In the genomic region with DNA sequence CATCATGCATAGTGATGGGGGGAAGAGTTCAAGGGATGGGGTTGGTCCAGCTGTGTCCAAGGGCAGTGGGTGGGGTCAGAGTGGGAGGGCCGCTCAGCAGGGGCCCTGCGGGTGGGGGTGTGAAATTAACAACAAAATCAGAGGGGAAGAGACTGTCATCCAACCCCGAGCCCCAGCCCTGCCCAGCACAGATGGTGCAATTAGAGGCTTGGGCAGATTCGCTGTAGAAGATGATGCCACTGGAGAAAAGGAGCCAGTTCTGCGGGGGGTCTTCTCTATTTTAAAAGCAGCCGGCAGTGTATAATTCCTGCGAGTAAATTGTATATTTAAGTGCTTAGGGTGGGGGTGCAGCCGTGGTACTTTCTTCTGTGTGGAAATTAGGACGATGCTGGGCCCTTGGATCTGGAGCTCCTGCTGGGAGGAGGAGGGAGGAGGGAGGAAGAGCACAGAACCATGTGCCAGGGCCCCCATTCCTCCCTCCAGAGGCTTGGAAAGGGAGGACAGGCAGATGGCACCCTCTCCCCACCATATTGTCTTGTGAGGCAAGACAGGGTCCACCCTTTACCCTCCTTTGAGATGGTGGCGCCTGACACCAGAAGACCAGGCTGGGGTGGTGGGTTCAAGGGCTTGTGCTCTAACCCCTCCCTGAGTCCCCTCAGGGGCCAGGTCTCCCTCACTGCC, we compare ENCODE assay signal across 20 cellular contexts.
DNase-seq lines count a peak whose midpoint lies in the region; ATAC-seq, FAIRE-seq and TF ChIP-seq lines count a peak whose summit lies in the region.
"Had no signal": no experiment of that assay in that cellular context is flagged by ENCODE, and none has a peak within 500 bp of the region (broad histone marks: within the 10 kb centered on the region; RNA-seq: fewer than 3 reads in every experiment).

No MANE protein-coding gene starts in this region.

- BruUV-seq in HepG2 (replicated peaks; lab: Mats Ljungman, UMichigan), result no TSS peak

- CTCF ChIA-PET in HepG2 (lab: Yijun Ruan, JAX; ENCODE audit: low intra/inter-chr PET ratio, low total read pairs), result no interaction called here

- no peak for TF ChIP-seq EP300 in HepG2 (IDR thresholded peaks at IDR 0.05; ENCODE audit: low read depth in 2 of 2, low read length in 2 of 2)
- no peak for TF ChIP-seq EP300 in HepG2 (CRISPR knock-in tag; IDR thresholded peaks at IDR 0.05; ENCODE audit: borderline replicate concordance)
- TF ChIP-seq EP300 in gastroesophageal sphincter (IDR thresholded peaks at IDR 0.05), result no peak

- no peak overlapping the region for H2AFZ ChIP-seq in HepG2 (ENCODE audit: low read length)

- H3K36me3 ChIP-seq in HepG2 (replicated peaks in 1 of 2; ENCODE audit: control insufficient read depth in 1 of 2, insufficient read depth in 2 of 2, low read length in 2 of 2) (no peaks in the 10 kb centered on the region), right lobe of liver (no peaks in the 10 kb centered on the region), gastroesophageal sphincter (no peaks in the 10 kb centered on the region)
- H3K36me3 ChIP-seq: Peyer's patch had no signal

- DNase-seq in HepG2 (ENCODE audit: low spot score) (no peak), right lobe of liver (no peak), NCI-H69 (lab: John Stamatoyannopoulos, UW) (peak; percentile 74), fibroblast of mammary gland (ENCODE audit: low read depth) (peak; percentile 3), NCI-H2029 treated with DMSO at 0.1 percent for 48 hours (lab: John Stamatoyannopoulos, UW) (no peak), iPS-NIHi7 (ENCODE audit: extremely low spot score) (no peak)
- DNase-seq: DMS53, NCI-H1436, NCI-H2107, NCI-H526 treated with DMSO at 0.1 percent for 48 hours, Peyer's patch, Right ventricle myocardium superior, SK-N-SH had no signal

- H3K9ac ChIP-seq in HepG2 (ENCODE audit: insufficient read depth, low read depth, low read length), result no peak overlapping the region
- H3K9ac ChIP-seq: SK-N-SH had no signal

- no peaks in the 10 kb centered on the region for H3K79me2 ChIP-seq in HepG2 (ENCODE audit: insufficient read depth, low read length)

- TF ChIP-seq CTCF in HepG2 (CRISPR knock-in tag; IDR thresholded peaks at IDR 0.05) (no peak), right lobe of liver (IDR thresholded peaks at IDR 0.05) (no peak), fibroblast of mammary gland (conservative IDR thresholded peaks at IDR 0.05; ENCODE audit: control insufficient read depth, insufficient read depth, low read depth, low read length) (no peak), gastroesophageal sphincter (IDR thresholded peaks at IDR 0.05) (no peak)

- H3K9me3 ChIP-seq in HepG2 (ENCODE audit: low read length) (no peaks in the 10 kb centered on the region), right lobe of liver (no peaks in the 10 kb centered on the region), gastroesophageal sphincter (peaks cover 0 to 10% (median 0%) of the 10 kb centered on the region in 3 donors)
- H3K9me3 ChIP-seq: Peyer's patch, SK-N-SH had no signal

- H4K20me1 ChIP-seq in HepG2 (ENCODE audit: insufficient read depth, low read length), result no peaks in the 10 kb centered on the region

- no peak for TF ChIP-seq RAD21 in HepG2 (CRISPR knock-in tag; IDR thresholded peaks at IDR 0.05)

- in situ Hi-C loops in HepG2 (cut with HindIII; ENCODE audit: extremely low pct_ligation_motif_present, low pct_unique_long_range_greater_than_20kb), result no loop called here

- no peak overlapping the region for H3K4me3 ChIP-seq in HepG2 (replicated peaks in 1 of 3; ENCODE audit: insufficient read depth in 1 of 3, low read depth in 2 of 3, low read length in 3 of 3)
- no peak overlapping the region for H3K4me3 ChIP-seq in right lobe of liver
- H3K4me3 ChIP-seq in fibroblast of mammary gland (ENCODE audit: control insufficient read depth, low read depth, low read length), result no peak overlapping the region
- no peak overlapping the region for H3K4me3 ChIP-seq in gastroesophageal sphincter
- H3K4me3 ChIP-seq: GM12878, K562, Peyer's patch had no signal

- H3K4me1 ChIP-seq in HepG2 (ENCODE audit: insufficient read depth, low read length) (no peaks in the 10 kb centered on the region), right lobe of liver (no peaks in the 10 kb centered on the region), gastroesophageal sphincter (no peaks in the 10 kb centered on the region)
- H3K4me1 ChIP-seq: Peyer's patch had no signal

- TF ChIP-seq POLR2A in HepG2 (IDR thresholded peaks at IDR 0.05; ENCODE audit: insufficient read depth in 1 of 2, low read depth in 2 of 2, low read length in 2 of 2) (no peak), right lobe of liver (IDR thresholded peaks at IDR 0.05) (no peak), gastroesophageal sphincter (IDR thresholded peaks at IDR 0.05) (no peak)

- WGBS in HepG2 (ENCODE audit: low lambda C conversion rate), result 13% methylated on average over 9 of the region's 10 CpGs
- 40% methylated on average over 8 of the region's 10 CpGs for WGBS in right lobe of liver (ENCODE audit: insufficient coverage, low coverage, low lambda C conversion rate, missing lambda C conversion rate)
- WGBS in gastroesophageal sphincter (ENCODE audit: low coverage in 1 of 2), 2 donors, result 15 to 35% methylated on average over 6 to 9 of the region's 10 CpGs

- H3K27me3 ChIP-seq in HepG2 (ENCODE audit: control insufficient read depth in 1 of 2, insufficient read depth in 2 of 2, low read length in 2 of 2) (no peaks in the 10 kb centered on the region; a peak in 1 of 5 replicates), right lobe of liver (no peaks in the 10 kb centered on the region), gastroesophageal sphincter (peaks cover 78% of the 10 kb centered on the region)
- H3K27me3 ChIP-seq: Peyer's patch had no signal

- no peak for FAIRE-seq in HepG2 (lab: Jason Lieb, UNC)
- FAIRE-seq: GM12878, K562 had no signal

- H3K27ac ChIP-seq in HepG2 (ENCODE audit: extremely low read length, insufficient read depth, low read length), result no peak overlapping the region
- H3K27ac ChIP-seq in right lobe of liver, result no peak overlapping the region
- H3K27ac ChIP-seq in gastroesophageal sphincter, result no peak overlapping the region
- H3K27ac ChIP-seq: C4-2B, HL-60, Peyer's patch had no signal

- no peak overlapping the region for H3K4me2 ChIP-seq in HepG2 (ENCODE audit: low read depth, low read length)
- H3K4me2 ChIP-seq: SK-N-SH had no signal

- intact Hi-C loops in HepG2 (cut with micrococcal nuclease; ENCODE audit: unreplicated experiment), result no loop called here
- intact Hi-C loops in right lobe of liver (cut with DNase I), result no loop called here

- POLR2A ChIA-PET in HepG2 (lab: Yijun Ruan, JAX), result no interaction called here

- ATAC-seq in HepG2, result no peak
- ATAC-seq in right lobe of liver, result no peak
- no peak for ATAC-seq in gastroesophageal sphincter
- ATAC-seq in HG02759 (IDR thresholded peaks at IDR 0.05; ENCODE audit: unreplicated experiment), result no peak
- ATAC-seq: GM12878, HCT116, K562 had no signal

TF ChIP-seq in HepG2, 621 proteins besides CTCF, POLR2A, EP300 and RAD21:
- no peak for TF ChIP-seq ZFP37 (CRISPR knock-in tag; IDR thresholded peaks at IDR 0.05; ENCODE audit: borderline replicate concordance)
- peak; percentile 45; the same call in 1 of the 2 replicates for TF ChIP-seq THAP9 (CRISPR knock-in tag; IDR thresholded peaks at IDR 0.05; ENCODE audit: borderline replicate concordance)
- TF ChIP-seq HIVEP1 (CRISPR knock-in tag; IDR thresholded peaks at IDR 0.05), result no peak

Comparison
In these comparisons a context has a peak if more than half of its experiments do, and no peak if none do; other contexts are left out.
1. DNase-seq: peak in NCI-H69 (single experiment) and fibroblast of mammary gland (single experiment); none in HepG2 (single experiment), right lobe of liver (0 of 3), NCI-H2029 treated with DMSO at 0.1 percent for 48 hours (single experiment) and iPS-NIHi7 (single experiment).